In genomic region chr2:190970170-190970569, GRCh38 we compare ENCODE assay signal across 22 cellular contexts. TPM values are rescaled to one million over a fixed set of nuclear protein-coding genes. Genes with fewer than 3 reads are reported as not detected.
DNase-seq lines count a peak whose midpoint lies in the region; ATAC-seq, FAIRE-seq and TF ChIP-seq lines count a peak whose summit lies in the region.
"Had no signal": no experiment of that assay in that cellular context is flagged by ENCODE, and none has a peak within 500 bp of the region (broad histone marks: within the 10 kb centered on the region; RNA-seq: fewer than 3 reads in every experiment).

No MANE protein-coding gene starts in this region.

- no peak for TF ChIP-seq POLR2A in K562 (conservative IDR thresholded peaks at IDR 0.05)

- DNase-seq in stimulated activated naive CD8-positive, alpha-beta T cell treated with anti-CD3 and anti-CD28 coated beads, Interleukin-15, amount 100 ng/mL, for 72 hours: no peak
- DNase-seq in HTR-8/SVneo (ENCODE audit: insufficient read length, low spot score) (no peak), K562 (ENCODE audit: extremely low read depth in 1 of 4, low spot score in 3 of 4) (no peak), chondrocyte (ENCODE audit: low spot score) (no peak)
- no peak for DNase-seq in stimulated activated CD4-positive, alpha-beta T cell treated with anti-CD3 and anti-CD28 coated beads, Interleukin-1b, Interleukin-23, amount 100 ng/mL, for 48 hours
- DNase-seq: activated CD4-positive, CD25-positive, alpha-beta regulatory T cell treated with anti-CD3 and anti-CD28 coated beads, Interleukin-2, amount 50 U/mL, for 72 hours; cortex of kidney; heart left ventricle; NCI-H1417 treated with DMSO at 0.1 percent for 48 hours; NCI-H510A treated with DMSO at 0.1 percent for 48 hours; NK-92 treated with Interleukin-12 subunit alpha and Interleukin-12 subunit beta, amount 100 ng/mL, for 24 hours; SK-N-SH; stimulated activated CD4-positive, alpha-beta T cell treated with anti-CD3 and anti-CD28 coated beads, Interleukin-2, amount 100 ng/mL, for 24 hours; stomach had no signal

- H3K36me3 ChIP-seq in K562 (ENCODE audit: control insufficient read depth, insufficient read depth, low read length): peaks cover 88% of the 10 kb centered on the region; the same call in 2 of the 3 replicates
- H3K36me3 ChIP-seq: neural progenitor cell had no signal

- no peak overlapping the region for H3K4me3 ChIP-seq in K562
- H3K4me3 ChIP-seq: breast epithelium, heart left ventricle, neural progenitor cell, prostate gland, stomach had no signal

- peak overlapping the region; percentile 34 for H3K27ac Mint-ChIP-seq in stimulated activated naive CD8-positive, alpha-beta T cell treated with anti-CD3 and anti-CD28 coated beads, Interleukin-15, Interleukin-2, amounts not matched to agents 100 ng/mL and 50 ng/mL, for 24 hours
- H3K27ac Mint-ChIP-seq in stimulated activated naive CD8-positive, alpha-beta T cell treated with anti-CD3 and anti-CD28 coated beads, Interleukin-15, amount 100 ng/mL, for 72 hours: peak overlapping the region in 1 of 2 donors; percentile 63
- no peak overlapping the region for H3K27ac Mint-ChIP-seq in chondrocyte (ENCODE audit: unreplicated experiment)
- H3K27ac Mint-ChIP-seq: mesothelial cell of epicardium, neural progenitor cell, type B pancreatic cell had no signal

- FAIRE-seq in HTR-8/SVneo (lab: Jason Lieb, UNC) (peak; percentile 40), K562 (lab: Jason Lieb, UNC) (no peak)
- FAIRE-seq: HepG2 had no signal

- no peak for ATAC-seq in stimulated activated naive CD8-positive, alpha-beta T cell treated with anti-CD3 and anti-CD28 coated beads, Interleukin-15, amount 100 ng/mL, for 72 hours
- ATAC-seq in K562: no peak
- no peak for ATAC-seq in GM18909 (IDR thresholded peaks at IDR 0.05; ENCODE audit: poor library complexity, unreplicated experiment)
- ATAC-seq: HepG2 had no signal

- peaks cover 92% of the 10 kb centered on the region for H3K36me3 Mint-ChIP-seq in stimulated activated naive CD8-positive, alpha-beta T cell treated with anti-CD3 and anti-CD28 coated beads, Interleukin-15, Interleukin-2, amounts not matched to agents 100 ng/mL and 50 ng/mL, for 24 hours (ENCODE audit: low read depth)
- peaks cover 51% of the 10 kb centered on the region for H3K36me3 Mint-ChIP-seq in chondrocyte (ENCODE audit: low read depth)

- H3K4me2 ChIP-seq in K562 (ENCODE audit: insufficient read depth, low read length): no peak overlapping the region
- H3K4me2 ChIP-seq: neural progenitor cell, SK-N-SH had no signal

- H2AFZ ChIP-seq in K562 (ENCODE audit: low read depth, low read length): no peak overlapping the region
- H2AFZ ChIP-seq: neural progenitor cell had no signal

- no peaks in the 10 kb centered on the region for H3K9me3 Mint-ChIP-seq in stimulated activated naive CD8-positive, alpha-beta T cell treated with anti-CD3 and anti-CD28 coated beads, Interleukin-15, Interleukin-2, amounts not matched to agents 100 ng/mL and 50 ng/mL, for 24 hours
- no peaks in the 10 kb centered on the region for H3K9me3 Mint-ChIP-seq in stimulated activated naive CD8-positive, alpha-beta T cell treated with anti-CD3 and anti-CD28 coated beads, Interleukin-15, amount 100 ng/mL, for 72 hours
- no peaks in the 10 kb centered on the region for H3K9me3 Mint-ChIP-seq in chondrocyte (ENCODE audit: low read depth)
- H3K9me3 Mint-ChIP-seq: mesothelial cell of epicardium, neural progenitor cell, type B pancreatic cell had no signal

- in situ Hi-C loops in K562 (cut with MboI): no loop called here

- CTCF ChIA-PET in K562 (lab: Yijun Ruan, JAX; ENCODE audit: low intra/inter-chr PET ratio): no interaction called here

- TSS peak; percentile 6 for BruUV-seq in K562 (replicated peaks; lab: Mats Ljungman, UMichigan)

- no peak overlapping the region for H3K4me3 Mint-ChIP-seq in stimulated activated naive CD8-positive, alpha-beta T cell treated with anti-CD3 and anti-CD28 coated beads, Interleukin-15, Interleukin-2, amounts not matched to agents 100 ng/mL and 50 ng/mL, for 24 hours
- H3K4me3 Mint-ChIP-seq in stimulated activated naive CD8-positive, alpha-beta T cell treated with anti-CD3 and anti-CD28 coated beads, Interleukin-15, amount 100 ng/mL, for 72 hours: no peak overlapping the region
- no peak overlapping the region for H3K4me3 Mint-ChIP-seq in chondrocyte (ENCODE audit: unreplicated experiment)
- H3K4me3 Mint-ChIP-seq: mesothelial cell of epicardium, neural progenitor cell, type B pancreatic cell had no signal

- TF ChIP-seq CTCF in K562 (IDR thresholded peaks at IDR 0.05 in 2 of 3, conservative IDR thresholded peaks at IDR 0.05 in 1 of 3; ENCODE audit: insufficient read depth in 2 of 3, low read depth in 1 of 3, low read length in 3 of 3) (no peak), chondrocyte (IDR thresholded peaks at IDR 0.05) (no peak)

- TF ChIP-seq RAD21 in K562 (CRISPR knock-in tag; conservative IDR thresholded peaks at IDR 0.05 in 1 of 2, IDR thresholded peaks at IDR 0.05 in 1 of 2): no peak

- H3K9me1 ChIP-seq in K562 (ENCODE audit: control insufficient read depth, insufficient read depth, low read length): no peaks in the 10 kb centered on the region

- no peaks in the 10 kb centered on the region for H3K9me3 ChIP-seq in K562 (replicated peaks; ENCODE audit: control insufficient read depth, insufficient read depth, low read depth, low read length)
- H3K9me3 ChIP-seq: breast epithelium, heart left ventricle, prostate gland, SK-N-SH, stomach had no signal

- H3K4me1 ChIP-seq in K562 (replicated peaks in 1 of 2; ENCODE audit: control insufficient read depth in 2 of 2, insufficient read depth in 2 of 2, low read length in 2 of 2): no peaks in the 10 kb centered on the region
- H3K4me1 ChIP-seq: breast epithelium, neural progenitor cell, stomach had no signal

- H3K27ac ChIP-seq in K562 (ENCODE audit: extremely low read depth, low read depth, low read length): no peak overlapping the region
- H3K27ac ChIP-seq: breast epithelium, neural progenitor cell, prostate gland, stomach had no signal

- intact Hi-C loops in K562 (cut with micrococcal nuclease): no loop called here

- no peaks in the 10 kb centered on the region for H3K27me3 ChIP-seq in K562 (ENCODE audit: control insufficient read depth in 2 of 2, insufficient read depth in 2 of 2, low read length in 2 of 2)
- H3K27me3 ChIP-seq: breast epithelium, heart left ventricle, neural progenitor cell, stomach had no signal

- POLR2A ChIA-PET in K562 (lab: Yijun Ruan, JAX): no interaction called here

- 67% methylated on average over 1 of the region's 3 CpGs for WGBS in K562 (ENCODE audit: insufficient coverage, low coverage, missing lambda C conversion rate)

- no peak overlapping the region for H3K9ac ChIP-seq in K562 (ENCODE audit: insufficient read depth in 1 of 2, low read depth in 2 of 2, low read length in 2 of 2)
- H3K9ac ChIP-seq: neural progenitor cell, SK-N-SH had no signal

- H3K79me2 ChIP-seq in K562 (ENCODE audit: control insufficient read depth, insufficient read depth, low read length): no peaks in the 10 kb centered on the region

- no peaks in the 10 kb centered on the region for H4K20me1 ChIP-seq in K562 (replicated peaks; ENCODE audit: control insufficient read depth, insufficient read depth, low read length)

- peaks cover 15% of the 10 kb centered on the region for H3K4me1 Mint-ChIP-seq in stimulated activated naive CD8-positive, alpha-beta T cell treated with anti-CD3 and anti-CD28 coated beads, Interleukin-15, Interleukin-2, amounts not matched to agents 100 ng/mL and 50 ng/mL, for 24 hours (ENCODE audit: low read depth)
- peaks cover 63% of the 10 kb centered on the region for H3K4me1 Mint-ChIP-seq in stimulated activated naive CD8-positive, alpha-beta T cell treated with anti-CD3 and anti-CD28 coated beads, Interleukin-15, amount 100 ng/mL, for 72 hours
- peaks cover 6% of the 10 kb centered on the region for H3K4me1 Mint-ChIP-seq in chondrocyte (ENCODE audit: low read depth)
- H3K4me1 Mint-ChIP-seq: neural progenitor cell had no signal

- no peaks in the 10 kb centered on the region for H3K27me3 Mint-ChIP-seq in stimulated activated naive CD8-positive, alpha-beta T cell treated with anti-CD3 and anti-CD28 coated beads, Interleukin-15, Interleukin-2, amounts not matched to agents 100 ng/mL and 50 ng/mL, for 24 hours
- H3K27me3 Mint-ChIP-seq in stimulated activated naive CD8-positive, alpha-beta T cell treated with anti-CD3 and anti-CD28 coated beads, Interleukin-15, amount 100 ng/mL, for 72 hours: no peaks in the 10 kb centered on the region
- H3K27me3 Mint-ChIP-seq in chondrocyte (ENCODE audit: low read depth): no peaks in the 10 kb centered on the region
- H3K27me3 Mint-ChIP-seq: type B pancreatic cell had no signal

- no peak for TF ChIP-seq EP300 in K562 (IDR thresholded peaks at IDR 0.05; ENCODE audit: low read length)

TF ChIP-seq in K562, 482 proteins besides CTCF, POLR2A, EP300 and RAD21 (continues in another document):
- no peak for TF ChIP-seq KLF1 (tag; IDR thresholded peaks at IDR 0.05)
- no peak for TF ChIP-seq E2F3 (CRISPR knock-in tag; IDR thresholded peaks at IDR 0.05)

RNA-seq across cellular contexts. Expression of gene STAT1, which starts 43.8 kb away (rescaled TPM):
- 23.7 and 38.9 TPM in 2 replicates for total RNA-seq in K562 (2011; cell fraction: chromatin; rRNA removed; ENCODE audit: low replicate concordance)
- total RNA-seq in K562 (2011; cell fraction: nucleolus; rRNA removed): 18.3 TPM in 2 replicates
- 21.9 and 25.7 TPM in 2 replicates for total RNA-seq in K562 (2011; cell fraction: nucleoplasm; rRNA removed)
- 19.3 and 25.5 TPM in 2 replicates for total RNA-seq in K562 (2014; rRNA removed)
- total RNA-seq in K562 (2014; rRNA removed; fragmentation: Illumina TruSeq; extraction: Trizol): 26.8 and 29.8 TPM in 2 replicates
- total RNA-seq in K562 (2015; rRNA removed; fragmentation: Illumina TruSeq; extraction: Trizol): 32.2 and 33.4 TPM in 2 replicates
- total RNA-seq in K562 (2021): 31.8 and 34.4 TPM in 2 replicates
- 21.1 and 28.1 TPM in 2 replicates for polyA plus RNA-seq in K562 (2011; rRNA removed)
- polyA plus RNA-seq in K562 (2011; cell fraction: cytosol; rRNA removed): 13.5 and 14.5 TPM in 2 replicates
- polyA plus RNA-seq in K562 (2011; cell fraction: nucleus; rRNA removed): 22.4 and 26.8 TPM in 2 replicates
- 24.5 and 30.2 TPM in 2 replicates for polyA plus RNA-seq in K562 (2012)
- polyA plus RNA-seq in K562 (2014; fragmentation: Illumina TruSeq; extraction: Trizol): 26.3 and 31.0 TPM in 2 replicates
- 1 to 10 TPM; 8.7 to 8.8 TPM for polyA plus RNA-seq in K562 (2014; fragmentation: Nextera tagmentation; extraction: Ambion mirVana)
- polyA plus RNA-seq in K562 (2014; rRNA removed): 20.8 and 24.4 TPM in 2 replicates
- polyA minus RNA-seq in K562 (2011; rRNA and poly(A)+ RNA removed): 37.2 and 48.2 TPM in 2 replicates
- polyA minus RNA-seq in K562 (2011; cell fraction: cytosol; rRNA and poly(A)+ RNA removed): 15.6 and 40.9 TPM in 2 replicates
- 27.1 and 29.4 TPM in 2 replicates for polyA minus RNA-seq in K562 (2011; cell fraction: nucleus; rRNA and poly(A)+ RNA removed)
- 71.5 to 143 TPM (median 140 TPM) in 3 replicates for total RNA-seq in chondrocyte
